ENCODE assay signal across 9 cellular contexts in the genomic region with DNA sequence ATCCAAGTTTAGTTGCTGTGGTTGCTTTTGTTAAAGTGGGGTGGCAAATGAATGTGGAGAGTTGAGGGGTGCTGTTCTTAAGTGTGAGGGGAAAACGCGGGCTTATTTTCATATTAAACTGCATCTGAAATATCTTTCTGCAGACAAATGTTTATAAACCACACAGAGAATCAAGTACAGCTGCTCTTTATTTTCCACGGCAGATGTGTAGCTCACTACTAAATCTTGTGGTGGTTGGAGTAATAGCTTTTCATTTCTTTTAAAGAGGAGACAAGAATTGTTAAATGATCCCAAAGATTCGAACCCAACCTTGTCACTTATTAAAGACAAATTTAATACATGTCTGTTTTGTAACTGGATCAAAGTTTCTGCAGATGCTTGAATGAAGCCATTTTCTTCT. TPM values are rescaled to one million over a fixed set of nuclear protein-coding genes. Genes with fewer than 3 reads are reported as not detected.
DNase-seq lines count a peak whose midpoint lies in the region; ATAC-seq and TF ChIP-seq lines count a peak whose summit lies in the region.
"Had no signal": no experiment of that assay in that cellular context is flagged by ENCODE, and none has a peak within 500 bp of the region (broad histone marks: within the 10 kb centered on the region; RNA-seq: fewer than 3 reads in every experiment).

No MANE protein-coding gene starts in this region.

- peaks cover 3% of the 10 kb centered on the region for H3K36me3 Mint-ChIP-seq in endodermal cell (ENCODE audit: low read depth)

- H3K4me3 ChIP-seq in GM06990 (replicated peaks; ENCODE audit: low read depth, low read length): peak overlapping the region; percentile 98
- H3K4me3 ChIP-seq in PC-3 (ENCODE audit: low read length): peak overlapping the region; percentile 97
- peak overlapping the region; percentile 93 for H3K4me3 ChIP-seq in endodermal cell (ENCODE audit: low read length)
- peak overlapping the region; percentile 97 for H3K4me3 ChIP-seq in ovary

- H3K27me3 ChIP-seq in GM06990 (replicated peaks; ENCODE audit: control insufficient read depth, insufficient read depth, low read length) (no peaks in the 10 kb centered on the region), PC-3 (ENCODE audit: low read length) (no peaks in the 10 kb centered on the region), endodermal cell (ENCODE audit: control insufficient read depth, insufficient read depth, low read length, poor library complexity, severe bottlenecking) (no peaks in the 10 kb centered on the region), ovary (no peaks in the 10 kb centered on the region)

- in situ Hi-C loops in ACHN (cut with HindIII; ENCODE audit: low pct_ligation_motif_present, low pct_unique_long_range_greater_than_20kb, low sequenced_read_pairs): no loop called here

- WGBS in endodermal cell (ENCODE audit: insufficient coverage in 1 of 2, insufficient read length in 1 of 2), 2 experiments: 78% methylated on average over 3 of the region's 4 CpGs; no CpG with 5 or more reads in 1 of the 2 experiments
- WGBS in ovary, 3 donors: 5 to 17% (median 7%) methylated on average over 4 of the region's 4 CpGs

- H3K27me3 Mint-ChIP-seq in endodermal cell (ENCODE audit: insufficient read depth): no peaks in the 10 kb centered on the region

- no peak for TF ChIP-seq EP300 in ovary (IDR thresholded peaks at IDR 0.05)

- DNase-seq in GM06990 (ENCODE audit: extremely low read depth, insufficient read length): no peak
- DNase-seq in PC-3: no peak
- no peak for DNase-seq in endodermal cell
- DNase-seq in ovary: no peak
- DNase-seq in DMS53 (lab: John Stamatoyannopoulos, UW): no peak
- DNase-seq in DMS153 (lab: John Stamatoyannopoulos, UW): no peak
- DNase-seq in ACHN: no peak
- DNase-seq: activated CD8-positive, alpha-beta memory T cell treated with anti-CD3 and anti-CD28 coated beads for 24 hours had no signal

- peak overlapping the region; percentile 91 for H3K4me2 ChIP-seq in PC-3 (ENCODE audit: low read length)

- H3K9me3 Mint-ChIP-seq in endodermal cell: no peaks in the 10 kb centered on the region

- no peaks in the 10 kb centered on the region for H3K9me2 ChIP-seq in PC-3 (replicated peaks; ENCODE audit: low read length)

- ATAC-seq in PC-3 (no peak), GM18868 (IDR thresholded peaks at IDR 0.05; ENCODE audit: unreplicated experiment) (no peak)

- H3K9me3 ChIP-seq in PC-3 (ENCODE audit: low read length) (no peaks in the 10 kb centered on the region), endodermal cell (ENCODE audit: control insufficient read depth, low read length) (no peaks in the 10 kb centered on the region), ovary (no peaks in the 10 kb centered on the region)

- peak overlapping the region; percentile 90 for H3K27ac Mint-ChIP-seq in endodermal cell

- H3F3A ChIP-seq in PC-3 (ENCODE audit: low read length, unreplicated experiment): no peaks in the 10 kb centered on the region

- H3K27ac ChIP-seq in PC-3 (ENCODE audit: low read length) (no peak overlapping the region), endodermal cell (ENCODE audit: low read depth, low read length) (no peak overlapping the region), ovary (no peak overlapping the region)

- TF ChIP-seq POLR2A in ovary (IDR thresholded peaks at IDR 0.05): no peak

- intact Hi-C loops in PC-3 (cut with micrococcal nuclease) (loop anchor here (1.0 kb wide), 1 partner anchor 48 kb away; no protein-coding TSS in a partner anchor), ovary (cut with DNase I) (no loop called here)

- H3K9ac ChIP-seq in PC-3 (ENCODE audit: low read length): peak overlapping the region; percentile 99
- H3K9ac ChIP-seq in endodermal cell (ENCODE audit: extremely low read depth, low read length, poor library complexity, severe bottlenecking): peak overlapping the region; percentile 55

- peaks cover 55% of the 10 kb centered on the region for H4K20me1 ChIP-seq in PC-3 (ENCODE audit: low read length)

- CTCF ChIA-PET in PC-3 (lab: Charles Lee): no interaction called here

- BruUV-seq in PC-3 (replicated peaks; lab: Mats Ljungman, UMichigan): no TSS peak

- POLR2A ChIA-PET in PC-3 (lab: Charles Lee; ENCODE audit: unreplicated experiment): interaction anchor here (0.5 to 0.7 kb wide), 3 partner anchors 49 to 215 kb away, joined by 3 to 4 read pairs (median 3); no protein-coding TSS in a partner anchor

- peaks cover 95% of the 10 kb centered on the region for H3K79me2 ChIP-seq in PC-3 (ENCODE audit: low read length)

- H3K4me1 Mint-ChIP-seq in endodermal cell: peaks cover 37% of the 10 kb centered on the region

- TF ChIP-seq CTCF in GM06990 (IDR thresholded peaks at IDR 0.05; ENCODE audit: insufficient read depth, low read length, poor library complexity, severe bottlenecking): no peak
- no peak for TF ChIP-seq CTCF in PC-3 (conservative IDR thresholded peaks at IDR 0.05; ENCODE audit: low read depth, low read length)
- no peak for TF ChIP-seq CTCF in endodermal cell (conservative IDR thresholded peaks at IDR 0.05)
- TF ChIP-seq CTCF in ovary (IDR thresholded peaks at IDR 0.05): no peak

- H3K4me1 ChIP-seq in PC-3 (ENCODE audit: insufficient read depth, low read length): peaks cover 48% of the 10 kb centered on the region
- H3K4me1 ChIP-seq in endodermal cell (ENCODE audit: control insufficient read depth, insufficient read depth, low read length): peaks cover 3% of the 10 kb centered on the region
- peaks cover 6% of the 10 kb centered on the region for H3K4me1 ChIP-seq in ovary (ENCODE audit: insufficient read depth)

- H3K4me3 Mint-ChIP-seq in endodermal cell: peak overlapping the region; percentile 98

- no peak overlapping the region for H2AFZ ChIP-seq in PC-3 (ENCODE audit: low read length)

- no peaks in the 10 kb centered on the region for H3K36me3 ChIP-seq in GM06990 (ENCODE audit: control insufficient read depth, insufficient read depth, low read length)
- peaks cover 6% of the 10 kb centered on the region; the same call in 1 of the 2 replicates for H3K36me3 ChIP-seq in PC-3 (ENCODE audit: low read depth, low read length)
- H3K36me3 ChIP-seq in endodermal cell (ENCODE audit: control insufficient read depth, insufficient read depth, low read length): peaks cover 18% of the 10 kb centered on the region
- H3K36me3 ChIP-seq in ovary: no peaks in the 10 kb centered on the region

RNA-seq across cellular contexts. Expression of a gene that starts 2.1 kb away (rescaled TPM):
- total RNA-seq in PC-3 (2014; rRNA removed) (241 and 269 TPM in 2 replicates), endodermal cell (100 to 1,000 TPM; 342 to 393 TPM), ovary (100 to 1,000 TPM; 139 to 219 (median 175) TPM)
- 181 TPM for polyA plus RNA-seq in endodermal cell (2013, experiment 1 of 2)
- 173 TPM for polyA plus RNA-seq in endodermal cell (2013, experiment 2 of 2)
- polyA plus RNA-seq in ovary: 100 to 1,000 TPM in 1 of 2 donors, 10 to 100 TPM in 1; 71.4 to 124 TPM

RNA-seq across cellular contexts. Expression of a gene that starts 56.4 kb away (rescaled TPM):
- total RNA-seq in PC-3 (2014; rRNA removed) (36.6 and 38.9 TPM in 2 replicates), endodermal cell (10 to 100 TPM; 32.7 to 36.2 TPM), ovary (10 to 100 TPM; 30.1 to 45.6 (median 36.9) TPM)
- 62.4 TPM for polyA plus RNA-seq in endodermal cell (2013, experiment 1 of 2)
- 62.7 TPM for polyA plus RNA-seq in endodermal cell (2013, experiment 2 of 2)
- 10 to 100 TPM; 24.9 to 44.9 TPM for polyA plus RNA-seq in ovary
